ENCODE assay signal across 17 cellular contexts in the genomic region with DNA sequence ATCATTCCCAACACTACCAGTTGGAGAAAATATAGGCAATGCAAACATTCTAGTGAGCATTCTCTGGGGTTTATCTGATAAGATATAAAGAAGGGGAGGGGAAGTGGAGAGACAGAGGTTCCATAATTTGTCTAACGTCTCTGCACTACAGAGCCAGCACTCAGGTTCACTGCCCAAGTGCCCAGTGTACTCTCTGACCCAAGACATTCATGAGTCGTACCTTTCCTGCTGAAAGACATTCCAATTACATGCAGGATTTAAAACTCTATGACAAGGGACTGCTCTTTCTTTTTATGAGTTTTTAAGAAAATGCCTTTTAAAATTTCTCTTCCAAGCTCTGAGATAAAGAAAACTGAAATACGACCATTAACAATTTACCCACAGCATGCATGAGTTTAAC.
DNase-seq lines count a peak whose midpoint lies in the region; ATAC-seq, FAIRE-seq and TF ChIP-seq lines count a peak whose summit lies in the region.
"Had no signal": no experiment of that assay in that cellular context is flagged by ENCODE, and none has a peak within 500 bp of the region (broad histone marks: within the 10 kb centered on the region; RNA-seq: fewer than 3 reads in every experiment).

No MANE protein-coding gene starts in this region.

- H3K27ac ChIP-seq in GM23248: no peak overlapping the region
- peak overlapping the region; percentile 70 for H3K27ac ChIP-seq in endothelial cell of umbilical vein (ENCODE audit: insufficient read depth, low read depth, low read length)
- H3K27ac ChIP-seq: BLaER1, HL-60 had no signal

- intact Hi-C loops in endothelial cell of umbilical vein (cut with micrococcal nuclease): no loop called here

- CTCF ChIA-PET in endothelial cell of umbilical vein (lab: Charles Lee): no interaction called here

- no peak for TF ChIP-seq CTCF in endothelial cell of umbilical vein (IDR thresholded peaks at IDR 0.05; ENCODE audit: extremely low read depth in 1 of 2, insufficient read depth in 1 of 2, low read depth in 1 of 2, low read length in 2 of 2)

- H3K9ac ChIP-seq in GM23248: no peak overlapping the region
- no peak overlapping the region for H3K9ac ChIP-seq in endothelial cell of umbilical vein (replicated peaks; ENCODE audit: extremely low read depth, insufficient read depth, low read length)
- H3K9ac ChIP-seq: BLaER1 had no signal

- no peak for FAIRE-seq in RCC 7860 (lab: Jason Lieb, UNC)
- FAIRE-seq in endothelial cell of umbilical vein (lab: Jason Lieb, UNC): no peak
- FAIRE-seq: GM12892 had no signal

- 0 out of 2 replicates have a peak, but pooled peaks cover 4% of the 10 kb centered on the region for H4K20me1 ChIP-seq in GM23248 (ENCODE audit: insufficient read depth)
- H4K20me1 ChIP-seq in endothelial cell of umbilical vein (replicated peaks; ENCODE audit: control insufficient read depth, extremely low read depth, insufficient read depth, low read length): no peaks in the 10 kb centered on the region
- H4K20me1 ChIP-seq: BLaER1 had no signal

- no peaks in the 10 kb centered on the region for H3K9me1 ChIP-seq in endothelial cell of umbilical vein (replicated peaks; ENCODE audit: control insufficient read depth, extremely low read depth, insufficient read depth, low read length)

- no peaks in the 10 kb centered on the region for H3K9me2 ChIP-seq in GM23248 (ENCODE audit: insufficient read depth)

- no peaks in the 10 kb centered on the region for H3K79me2 ChIP-seq in GM23248 (ENCODE audit: insufficient read depth)
- no peaks in the 10 kb centered on the region for H3K79me2 ChIP-seq in endothelial cell of umbilical vein (ENCODE audit: control insufficient read depth, insufficient read depth, low read length)

- H3K36me3 ChIP-seq in GM23248 (ENCODE audit: low read depth) (no peaks in the 10 kb centered on the region), endothelial cell of umbilical vein (ENCODE audit: control insufficient read depth in 2 of 2, extremely low read depth in 1 of 2, insufficient read depth in 2 of 2, low read length in 2 of 2) (no peaks in the 10 kb centered on the region)
- H3K36me3 ChIP-seq: BLaER1 had no signal

- in situ Hi-C loops in GM23248 (cut with MboI): no loop called here

- dilution Hi-C loops in endothelial cell of umbilical vein (cut with MboI; ENCODE audit: extremely low pct_ligation_motif_present, low sequenced_read_pairs): no loop called here

- WGBS in GM23248 (ENCODE audit: low coverage in 1 of 2, low lambda C conversion rate in 2 of 2, missing lambda C conversion rate in 2 of 2), 2 experiments: 92 to 95% methylated on average over 3 of the region's 3 CpGs

- no peak overlapping the region for H3K4me2 ChIP-seq in GM23248 (ENCODE audit: unreplicated experiment)
- no peak overlapping the region for H3K4me2 ChIP-seq in endothelial cell of umbilical vein (ENCODE audit: insufficient read depth, low read length)
- H3K4me2 ChIP-seq: BLaER1 had no signal

- H3K9me3 ChIP-seq in GM23248 (ENCODE audit: low read depth) (no peaks in the 10 kb centered on the region), endothelial cell of umbilical vein (replicated peaks; ENCODE audit: control insufficient read depth, insufficient read depth, low read length) (no peaks in the 10 kb centered on the region)
- H3K9me3 ChIP-seq: BLaER1 had no signal

- H3K4me3 ChIP-seq in GM23248: no peak overlapping the region
- no peak overlapping the region for H3K4me3 ChIP-seq in endothelial cell of umbilical vein (replicated peaks in 1 of 3; ENCODE audit: insufficient read depth in 1 of 3, low read depth in 1 of 3, low read length in 3 of 3)
- H3K4me3 ChIP-seq: BLaER1 had no signal

- H3K27me3 ChIP-seq in GM23248 (replicated peaks; ENCODE audit: insufficient read depth) (no peaks in the 10 kb centered on the region), endothelial cell of umbilical vein (ENCODE audit: control insufficient read depth in 2 of 2, insufficient read depth in 2 of 2, low read length in 2 of 2) (no peaks in the 10 kb centered on the region)
- H3K27me3 ChIP-seq: BLaER1 had no signal

- no peak for ATAC-seq in GM18861 (IDR thresholded peaks at IDR 0.05; ENCODE audit: unreplicated experiment)
- ATAC-seq in HG02938 (IDR thresholded peaks at IDR 0.05; ENCODE audit: unreplicated experiment): no peak
- ATAC-seq: Panc1 had no signal

- H3K4me1 ChIP-seq in GM23248 (ENCODE audit: insufficient read depth) (peaks cover 9% of the 10 kb centered on the region; the same call in 1 of the 2 replicates), endothelial cell of umbilical vein (ENCODE audit: control insufficient read depth, extremely low read depth, insufficient read depth, low read length) (peaks cover 29% of the 10 kb centered on the region)
- H3K4me1 ChIP-seq: BLaER1 had no signal

- no peak overlapping the region for H2AFZ ChIP-seq in GM23248
- no peak overlapping the region for H2AFZ ChIP-seq in endothelial cell of umbilical vein (ENCODE audit: low read depth, low read length)

- TF ChIP-seq POLR2A in endothelial cell of umbilical vein (IDR thresholded peaks at IDR 0.05; ENCODE audit: low read depth, low read length): no peak

- POLR2A ChIA-PET in endothelial cell of umbilical vein (lab: Charles Lee): no interaction called here

- BruUV-seq in endothelial cell of umbilical vein (replicated peaks; lab: Mats Ljungman, UMichigan): no TSS peak

- peak; percentile 1 for DNase-seq in GM23248
- peak; percentile 50 for DNase-seq in RCC 7860 (ENCODE audit: low spot score)
- no peak for DNase-seq in endothelial cell of umbilical vein (ENCODE audit: low read depth, low spot score)
- no peak for DNase-seq in CD1c-positive myeloid dendritic cell (ENCODE audit: extremely low spot score)
- no peak for DNase-seq in NCI-H510A treated with DMSO at 0.1 percent for 48 hours (lab: John Stamatoyannopoulos, UW)
- DNase-seq: DND-41, H7, MV-4-11, NCI-H1417, NCI-H2029, Right ventricle myocardium superior had no signal

- no peaks in the 10 kb centered on the region for H3F3A ChIP-seq in GM23248 (ENCODE audit: insufficient read depth)

TF ChIP-seq in endothelial cell of umbilical vein, 7 proteins besides CTCF, POLR2A, EP300 and RAD21:
- TF ChIP-seq, protein P1, sequence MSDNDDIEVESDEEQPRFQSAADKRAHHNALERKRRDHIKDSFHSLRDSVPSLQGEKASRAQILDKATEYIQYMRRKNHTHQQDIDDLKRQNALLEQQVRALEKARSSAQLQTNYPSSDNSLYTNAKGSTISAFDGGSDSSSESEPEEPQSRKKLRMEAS (IDR thresholded peaks at IDR 0.05; ENCODE audit: insufficient read depth, insufficient read length): no peak
- TF ChIP-seq GATA2 (IDR thresholded peaks at IDR 0.05; ENCODE audit: insufficient read depth, insufficient read length, low read depth, low read length): peak; percentile 45
- TF ChIP-seq EZH2 (IDR thresholded peaks at IDR 0.05; ENCODE audit: borderline replicate concordance, low read depth, low read length, severe bottlenecking): no peak
- TF ChIP-seq FOS (IDR thresholded peaks at IDR 0.05; ENCODE audit: borderline replicate concordance, insufficient read depth, low read length): no peak

Comparison
In these comparisons a context has a peak if more than half of its experiments do, and no peak if none do; other contexts are left out.
1. DNase-seq: peak in GM23248 (single experiment) and RCC 7860 (single experiment); none in endothelial cell of umbilical vein (single experiment), CD1c-positive myeloid dendritic cell (single experiment) and NCI-H510A treated with DMSO at 0.1 percent for 48 hours (single experiment).